Comparison of ENCODE assay signal across 14 cellular contexts in the genomic region with DNA sequence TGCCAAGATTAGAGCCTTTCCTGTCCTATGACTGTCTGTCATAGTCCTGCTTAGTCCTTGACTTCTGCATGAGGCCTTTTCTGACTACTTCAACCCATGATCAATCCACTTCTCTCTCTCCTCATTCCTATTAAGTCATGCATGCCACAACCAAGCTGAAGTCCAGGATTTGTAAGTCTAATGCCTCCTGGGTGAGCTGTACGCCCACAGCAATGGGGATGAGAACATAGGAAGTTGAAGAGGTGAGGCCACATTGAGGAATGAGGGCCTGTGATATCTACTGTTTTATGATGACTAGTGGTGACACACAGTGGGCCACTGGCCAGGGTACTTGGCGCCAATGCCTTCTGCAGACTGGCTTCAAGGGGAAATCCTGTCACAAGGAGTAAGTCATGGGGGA.
A peak's percentile ranks its signal among the peaks of the same experiment; 100 is the strongest.
DNase-seq lines count a peak whose midpoint lies in the region; ATAC-seq and TF ChIP-seq lines count a peak whose summit lies in the region.
"Had no signal": no experiment of that assay in that cellular context is flagged by ENCODE, and none has a peak within 500 bp of the region (broad histone marks: within the 10 kb centered on the region; RNA-seq: fewer than 3 reads in every experiment).

No MANE protein-coding gene starts in this region.

- no peak overlapping the region for H3K4me3 ChIP-seq in MG63
- no peak overlapping the region for H3K4me3 ChIP-seq in choroid plexus epithelial cell (ENCODE audit: low read depth, low read length)
- H3K4me3 ChIP-seq: SK-N-MC had no signal

- peak; percentile 26 for DNase-seq in AG20443 (ENCODE audit: low spot score)
- DNase-seq in MG63 = peak; percentile 95
- DNase-seq in choroid plexus epithelial cell (ENCODE audit: low read depth) = peak; percentile 45
- peak; percentile 98 for DNase-seq in non-pigmented ciliary epithelial cell (ENCODE audit: low read depth)
- no peak for DNase-seq in germinal center (ENCODE audit: low spot score)
- no peak for DNase-seq in NCI-H187 (lab: John Stamatoyannopoulos, UW)
- no peak for DNase-seq in stimulated activated naive CD8-positive, alpha-beta T cell treated with anti-CD3 and anti-CD28 coated beads, Interleukin-15, amount 100 ng/mL, for 72 hours
- DNase-seq: activated CD8-positive, alpha-beta memory T cell treated with anti-CD3 and anti-CD28 coated beads, Interleukin-2, amount 10 ng/mL, durations not matched to agents 7 days and 5 days; activated naive CD4-positive, alpha-beta T cell treated with anti-CD3 and anti-CD28 coated beads, Interleukin-2, amount 10 ng/mL, durations not matched to agents 7 days and 5 days; cerebellar nuclear complex; NCI-H2171; posterior cingulate gyrus had no signal

- no peak for TF ChIP-seq CTCF in choroid plexus epithelial cell (conservative IDR thresholded peaks at IDR 0.05; ENCODE audit: low read depth, low read length)

- peaks cover 6% of the 10 kb centered on the region for H3K4me1 Mint-ChIP-seq in stimulated activated naive CD8-positive, alpha-beta T cell treated with anti-CD3 and anti-CD28 coated beads, Interleukin-15, amount 100 ng/mL, for 72 hours
- H3K4me1 Mint-ChIP-seq: activated naive CD4-positive, alpha-beta T cell treated with anti-CD3 and anti-CD28 coated beads, Interleukin-2, amount 10 ng/mL, durations not matched to agents 7 days and 5 days had no signal

- no peaks in the 10 kb centered on the region for H3K9me3 Mint-ChIP-seq in stimulated activated naive CD8-positive, alpha-beta T cell treated with anti-CD3 and anti-CD28 coated beads, Interleukin-15, amount 100 ng/mL, for 72 hours
- H3K9me3 Mint-ChIP-seq: activated naive CD4-positive, alpha-beta T cell treated with anti-CD3 and anti-CD28 coated beads, Interleukin-2, amount 10 ng/mL, durations not matched to agents 7 days and 5 days had no signal

- H3K27me3 ChIP-seq in MG63 = no peaks in the 10 kb centered on the region

- H3K9me3 ChIP-seq in MG63 = no peaks in the 10 kb centered on the region

- ATAC-seq in HG03565 (IDR thresholded peaks at IDR 0.05; ENCODE audit: unreplicated experiment) = no peak
- ATAC-seq in stimulated activated naive CD8-positive, alpha-beta T cell treated with anti-CD3 and anti-CD28 coated beads, Interleukin-15, amount 100 ng/mL, for 72 hours = no peak
- ATAC-seq: activated CD8-positive, alpha-beta memory T cell treated with anti-CD3 and anti-CD28 coated beads, Interleukin-2, amount 10 ng/mL, durations not matched to agents 7 days and 5 days had no signal

- no peak overlapping the region for H3K4me3 Mint-ChIP-seq in stimulated activated naive CD8-positive, alpha-beta T cell treated with anti-CD3 and anti-CD28 coated beads, Interleukin-15, amount 100 ng/mL, for 72 hours
- H3K4me3 Mint-ChIP-seq: activated CD8-positive, alpha-beta memory T cell treated with anti-CD3 and anti-CD28 coated beads, Interleukin-2, amount 10 ng/mL, durations not matched to agents 7 days and 5 days; activated naive CD4-positive, alpha-beta T cell treated with anti-CD3 and anti-CD28 coated beads, Interleukin-2, amount 10 ng/mL, durations not matched to agents 7 days and 5 days had no signal

- H3K27ac Mint-ChIP-seq in stimulated activated naive CD8-positive, alpha-beta T cell treated with anti-CD3 and anti-CD28 coated beads, Interleukin-15, amount 100 ng/mL, for 72 hours = no peak overlapping the region
- H3K27ac Mint-ChIP-seq: activated CD8-positive, alpha-beta memory T cell treated with anti-CD3 and anti-CD28 coated beads, Interleukin-2, amount 10 ng/mL, durations not matched to agents 7 days and 5 days; activated naive CD4-positive, alpha-beta T cell treated with anti-CD3 and anti-CD28 coated beads, Interleukin-2, amount 10 ng/mL, durations not matched to agents 7 days and 5 days had no signal

- H3K36me3 ChIP-seq in MG63 = no peaks in the 10 kb centered on the region

- H3K27me3 Mint-ChIP-seq in stimulated activated naive CD8-positive, alpha-beta T cell treated with anti-CD3 and anti-CD28 coated beads, Interleukin-15, amount 100 ng/mL, for 72 hours = peaks cover 22% of the 10 kb centered on the region
- H3K27me3 Mint-ChIP-seq: activated CD8-positive, alpha-beta memory T cell treated with anti-CD3 and anti-CD28 coated beads, Interleukin-2, amount 10 ng/mL, durations not matched to agents 7 days and 5 days; activated naive CD4-positive, alpha-beta T cell treated with anti-CD3 and anti-CD28 coated beads, Interleukin-2, amount 10 ng/mL, durations not matched to agents 7 days and 5 days had no signal

Comparison
In these comparisons a context has a peak if more than half of its experiments do, and no peak if none do; other contexts are left out.
1. DNase-seq: peak in AG20443 (single experiment), MG63 (single experiment), choroid plexus epithelial cell (single experiment) and non-pigmented ciliary epithelial cell (single experiment); none in germinal center (single experiment), NCI-H187 (0 of 2) and stimulated activated naive CD8-positive, alpha-beta T cell treated with anti-CD3 and anti-CD28 coated beads, Interleukin-15, amount 100 ng/mL, for 72 hours (0 of 2).